ENCODE assay signal across 15 cellular contexts in genomic region chr5:112594060-112594850, GRCh38.
DNase-seq lines count a peak whose midpoint lies in the region; ATAC-seq and TF ChIP-seq lines count a peak whose summit lies in the region.
"Had no signal": no experiment of that assay in that cellular context is flagged by ENCODE, and none has a peak within 500 bp of the region (broad histone marks: within the 10 kb centered on the region; RNA-seq: fewer than 3 reads in every experiment).

No MANE protein-coding gene starts in this region.

- H3K27me3 ChIP-seq in A673 (replicated peaks; ENCODE audit: insufficient read depth, low read depth, low read length, poor library complexity) (peaks cover 14% of the 10 kb centered on the region), Karpas-422 (ENCODE audit: low read length) (no peaks in the 10 kb centered on the region), smooth muscle cell (ENCODE audit: low read depth) (peaks cover 36% of the 10 kb centered on the region), thyroid gland (no peaks in the 10 kb centered on the region)
- H3K27me3 ChIP-seq: breast epithelium had no signal

- H2AFZ ChIP-seq in Karpas-422 (ENCODE audit: low read length) = peak overlapping the region; percentile 7; the same call in 1 of the 2 replicates
- H2AFZ ChIP-seq in smooth muscle cell (ENCODE audit: low read depth) = no peak overlapping the region

- no peak for TF ChIP-seq POLR2A in thyroid gland (IDR thresholded peaks at IDR 0.05)

- H3F3A ChIP-seq in smooth muscle cell (ENCODE audit: low read depth) = no peaks in the 10 kb centered on the region

- no peaks in the 10 kb centered on the region for H3K9me3 ChIP-seq in A673 (ENCODE audit: low read depth, low read length, poor library complexity, severe bottlenecking)
- H3K9me3 ChIP-seq in Karpas-422 (ENCODE audit: low read length) = no peaks in the 10 kb centered on the region
- no peaks in the 10 kb centered on the region for H3K9me3 ChIP-seq in smooth muscle cell (replicated peaks; ENCODE audit: low read depth)
- H3K9me3 ChIP-seq in thyroid gland = no peaks in the 10 kb centered on the region
- H3K9me3 ChIP-seq: breast epithelium, stomach had no signal

- H3K9ac ChIP-seq in Karpas-422 (ENCODE audit: low read length) (peak overlapping the region; percentile 74), smooth muscle cell (ENCODE audit: low read depth) (no peak overlapping the region)

- no peak overlapping the region for H3K4me3 ChIP-seq in A673 (ENCODE audit: low read depth, low read length, poor library complexity, severe bottlenecking)
- peak overlapping the region; percentile 30; the same call in 1 of the 2 replicates for H3K4me3 ChIP-seq in Karpas-422 (ENCODE audit: low read length)
- H3K4me3 ChIP-seq in smooth muscle cell = no peak overlapping the region
- H3K4me3 ChIP-seq in thyroid gland (replicated peaks in 1 of 3) = no peak overlapping the region
- H3K4me3 ChIP-seq: breast epithelium, stomach had no signal

- H3K36me3 ChIP-seq in A673 (ENCODE audit: insufficient read depth, low read length, poor library complexity, severe bottlenecking) = no peaks in the 10 kb centered on the region
- H3K36me3 ChIP-seq in Karpas-422 (ENCODE audit: insufficient read depth, low read length) = no peaks in the 10 kb centered on the region
- no peaks in the 10 kb centered on the region for H3K36me3 ChIP-seq in smooth muscle cell (ENCODE audit: low read depth)
- H3K36me3 ChIP-seq in thyroid gland = no peaks in the 10 kb centered on the region
- H3K36me3 ChIP-seq: breast epithelium, stomach had no signal

- ATAC-seq in HG03460 (IDR thresholded peaks at IDR 0.05; ENCODE audit: unreplicated experiment) = no peak
- ATAC-seq: left colon had no signal

- intact Hi-C loops in A673 (cut with micrococcal nuclease; ENCODE audit: unreplicated experiment) (no loop called here), thyroid gland (cut with DNase I) (no loop called here)

- CTCF ChIA-PET in A673 (lab: Charles Lee) = no interaction called here

- DNase-seq in A673 (ENCODE audit: low spot score) = peak; percentile 18
- DNase-seq in Karpas-422 = peak; percentile 88
- peak; percentile 7 for DNase-seq in amniotic epithelial cell (ENCODE audit: low read depth)
- peak; percentile 49 for DNase-seq in inferior parietal cortex (ENCODE audit: extremely low spot score)
- no peak for DNase-seq in smooth muscle cell (lab: John Stamatoyannopoulos, UW; ENCODE audit: unreplicated experiment)
- no peak for DNase-seq in SK-N-DZ (ENCODE audit: low spot score)
- DNase-seq in thyroid gland = no peak
- DNase-seq: GOT3; left colon; NCI-H1930; RPMI8226; stimulated activated CD4-positive, alpha-beta T cell treated with anti-CD3 and anti-CD28 coated beads, Interleukin-4, amount 100 ng/mL, for 1 hour; stomach had no signal

- no peak overlapping the region for H3K27ac ChIP-seq in A673 (ENCODE audit: low read depth, low read length, poor library complexity, severe bottlenecking)
- peak overlapping the region; percentile 99 for H3K27ac ChIP-seq in Karpas-422 (ENCODE audit: low read length)
- no peak overlapping the region for H3K27ac ChIP-seq in smooth muscle cell (ENCODE audit: low read depth)
- H3K27ac ChIP-seq in thyroid gland = no peak overlapping the region
- H3K27ac ChIP-seq: breast epithelium, stomach had no signal

- H3K9me2 ChIP-seq in Karpas-422 (replicated peaks; ENCODE audit: insufficient read depth, low read length) = no peaks in the 10 kb centered on the region

- H4K20me1 ChIP-seq in Karpas-422 (ENCODE audit: insufficient read depth, low read depth, low read length) (no peaks in the 10 kb centered on the region), smooth muscle cell (ENCODE audit: low read depth) (no peaks in the 10 kb centered on the region)

- H3K4me2 ChIP-seq in Karpas-422 (ENCODE audit: low read depth, low read length, poor library complexity, severe bottlenecking) (peak overlapping the region; percentile 63), smooth muscle cell (no peak overlapping the region)

- POLR2A ChIA-PET in A673 (lab: Charles Lee; ENCODE audit: low non-redundant PET) = no interaction called here

- 72% methylated on average over 6 of the region's 6 CpGs for WGBS in smooth muscle cell (ENCODE audit: low lambda C conversion rate)
- 37 to 42% methylated on average over 6 of the region's 6 CpGs for WGBS in thyroid gland, 2 donors

- TF ChIP-seq CTCF in A673 (conservative IDR thresholded peaks at IDR 0.05; ENCODE audit: low read depth, low read length) (no peak), smooth muscle cell (IDR thresholded peaks at IDR 0.05; ENCODE audit: borderline replicate concordance, insufficient read depth, poor library complexity, severe bottlenecking) (no peak), thyroid gland (IDR thresholded peaks at IDR 0.05) (no peak)

- H3K79me2 ChIP-seq in Karpas-422 (ENCODE audit: low read length) (no peaks in the 10 kb centered on the region), smooth muscle cell (ENCODE audit: low read depth) (no peaks in the 10 kb centered on the region)

- BruUV-seq in A673 (replicated peaks; lab: Mats Ljungman, UMichigan) = no TSS peak

- H3K4me1 ChIP-seq in A673 (ENCODE audit: insufficient read depth, low read length, poor library complexity, severe bottlenecking) = no peaks in the 10 kb centered on the region
- peaks cover 91% of the 10 kb centered on the region for H3K4me1 ChIP-seq in Karpas-422 (ENCODE audit: low read length)
- H3K4me1 ChIP-seq in smooth muscle cell (ENCODE audit: low read depth) = no peaks in the 10 kb centered on the region
- no peaks in the 10 kb centered on the region for H3K4me1 ChIP-seq in thyroid gland
- H3K4me1 ChIP-seq: breast epithelium had no signal

Comparison
In these comparisons a context has a peak if more than half of its experiments do, and no peak if none do; other contexts are left out.
1. DNase-seq: peak in A673 (single experiment), Karpas-422 (single experiment), amniotic epithelial cell (single experiment) and inferior parietal cortex (single experiment); none in smooth muscle cell (single experiment), SK-N-DZ (single experiment) and thyroid gland (0 of 2).